ENCODE assay signal across 8 cellular contexts in the genomic region with DNA sequence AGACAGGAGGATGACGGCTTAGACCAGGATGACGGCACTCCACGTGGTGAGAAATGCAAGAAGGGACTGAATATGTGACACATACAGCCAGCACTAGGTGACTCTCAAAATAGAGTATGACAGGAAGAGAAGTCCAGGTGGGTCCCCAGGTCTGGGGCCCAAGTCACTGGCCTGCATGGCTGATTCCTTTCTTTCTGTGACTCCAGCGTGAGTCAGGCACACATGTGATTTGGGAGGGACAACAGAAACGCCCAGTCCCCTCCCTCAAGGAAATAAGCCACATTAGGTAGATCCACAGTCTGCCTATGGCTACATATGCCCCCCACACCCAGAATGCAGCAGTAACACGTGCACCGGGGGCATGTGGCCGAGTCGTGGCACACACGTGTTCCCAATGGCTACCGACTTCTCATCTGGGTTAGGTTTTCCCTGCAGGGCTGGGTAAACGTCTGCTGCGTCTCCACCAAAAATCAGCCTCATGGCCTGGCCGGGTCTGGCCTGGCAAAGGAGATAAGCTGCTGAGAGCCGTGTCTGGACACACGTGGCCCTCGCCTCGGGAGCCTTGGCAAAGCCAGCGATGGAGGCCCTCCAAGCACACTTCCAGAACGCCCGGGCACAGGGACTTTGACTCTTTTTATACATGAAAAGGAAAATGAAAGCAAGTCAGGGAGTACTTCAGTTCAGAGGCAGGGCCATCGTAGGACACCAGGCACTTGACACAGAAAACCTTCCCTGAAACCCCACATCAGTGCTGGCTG. TPM values are rescaled to one million over a fixed set of nuclear protein-coding genes. Genes with fewer than 3 reads are reported as not detected.
A peak's percentile ranks its signal among the peaks of the same experiment; 100 is the strongest.
DNase-seq lines count a peak whose midpoint lies in the region; ATAC-seq and TF ChIP-seq lines count a peak whose summit lies in the region.

No MANE protein-coding gene starts in this region.

- no peaks in the 10 kb centered on the region for H4K20me1 ChIP-seq in H9 (ENCODE audit: control insufficient read depth, insufficient read depth, insufficient read length)

- H3K23ac ChIP-seq in H9 (ENCODE audit: insufficient read length, low read depth, low read length): no peak overlapping the region

- peak overlapping the region in 3 of 8 donors; percentile 66 to 76 (median 66) for H3K27ac Mint-ChIP-seq in CD8-positive, alpha-beta memory T cell
- H3K27ac Mint-ChIP-seq in H9: peak overlapping the region; percentile 74 to 93 (median 79)
- peak overlapping the region; percentile 68 for H3K27ac Mint-ChIP-seq in activated CD8-positive, alpha-beta T cell treated with anti-CD3 and anti-CD28 coated beads, Interleukin-2, amount 10 ng/mL, durations not matched to agents 7 days and 5 days
- peak overlapping the region; percentile 92 for H3K27ac Mint-ChIP-seq in memory B cell

- H3K79me2 ChIP-seq in H9 (ENCODE audit: insufficient read depth, low read length): no peaks in the 10 kb centered on the region

- no peak overlapping the region for H3K4me2 ChIP-seq in H9 (ENCODE audit: insufficient read depth, insufficient read length, low read length)

- CTCF ChIA-PET in CD8-positive, alpha-beta memory T cell (lab: Charles Lee): interaction anchor here (1.0 kb wide), 1 partner anchor 11 kb away, joined by 5 read pairs; no protein-coding TSS in a partner anchor
- CTCF ChIA-PET in activated CD8-positive, alpha-beta T cell treated with anti-CD3 and anti-CD28 coated beads, Interleukin-2, amount 10 ng/mL, durations not matched to agents 7 days and 5 days (lab: Charles Lee): no interaction called here

- H3K36me3 Mint-ChIP-seq in CD8-positive, alpha-beta memory T cell: peaks cover 7 to 78% (median 21%) of the 10 kb centered on the region in 3 donors
- H3K36me3 Mint-ChIP-seq in H9 (ENCODE audit: insufficient read depth in 1 of 3, low read depth in 3 of 3): peaks cover 13 to 38% (median 16%) of the 10 kb centered on the region in 3 experiments
- peaks cover 59% of the 10 kb centered on the region for H3K36me3 Mint-ChIP-seq in activated CD8-positive, alpha-beta T cell treated with anti-CD3 and anti-CD28 coated beads, Interleukin-2, amount 10 ng/mL, durations not matched to agents 7 days and 5 days (ENCODE audit: low read depth)
- H3K36me3 Mint-ChIP-seq in memory B cell: peaks cover 31% of the 10 kb centered on the region

- H2BK20ac ChIP-seq in H9 (ENCODE audit: low read depth, low read length, poor library complexity, severe bottlenecking): no peak overlapping the region

- POLR2A ChIA-PET in CD8-positive, alpha-beta memory T cell (lab: Charles Lee): no interaction called here
- POLR2A ChIA-PET in activated CD8-positive, alpha-beta T cell treated with anti-CD3 and anti-CD28 coated beads, Interleukin-2, amount 10 ng/mL, durations not matched to agents 7 days and 5 days (lab: Charles Lee): no interaction called here

- H3K4me1 ChIP-seq in CD8-positive, alpha-beta memory T cell (ENCODE audit: insufficient read depth, low read length): peaks cover 30% of the 10 kb centered on the region
- peaks cover 7% of the 10 kb centered on the region; the same call in 1 of the 2 replicates for H3K4me1 ChIP-seq in H9 (ENCODE audit: insufficient read depth, low read length)
- no peaks in the 10 kb centered on the region for H3K4me1 ChIP-seq in ovary (ENCODE audit: insufficient read depth)

- DNase-seq in CD8-positive, alpha-beta memory T cell: no peak
- DNase-seq in H9 (no peak), memory B cell (ENCODE audit: low spot score in 2 of 2) (no peak), H4 (ENCODE audit: low spot score) (no peak), NCI-H2227 treated with DMSO at 0.1 percent for 48 hours (lab: John Stamatoyannopoulos, UW) (no peak), ovary (no peak)
- peak; percentile 36 for DNase-seq in activated CD8-positive, alpha-beta T cell treated with anti-CD3 and anti-CD28 coated beads, Interleukin-2, amount 10 ng/mL, durations not matched to agents 7 days and 5 days

- H3K56ac ChIP-seq in H9 (ENCODE audit: insufficient read length, low read depth, low read length): no peak overlapping the region

- H3K27me3 ChIP-seq in CD8-positive, alpha-beta memory T cell (ENCODE audit: insufficient read depth, low read length, poor library complexity, severe bottlenecking): no peaks in the 10 kb centered on the region
- H3K27me3 ChIP-seq in H9 (ENCODE audit: insufficient read depth, low read length) (no peaks in the 10 kb centered on the region), ovary (no peaks in the 10 kb centered on the region)

- no peak overlapping the region for H4K5ac ChIP-seq in H9 (ENCODE audit: insufficient read length, low read depth, low read length)

- no peaks in the 10 kb centered on the region for H3K9me3 ChIP-seq in CD8-positive, alpha-beta memory T cell (ENCODE audit: low read length)
- H3K9me3 ChIP-seq in H9 (ENCODE audit: control insufficient read depth, low read depth, low read length): no peaks in the 10 kb centered on the region
- H3K9me3 ChIP-seq in ovary: no peaks in the 10 kb centered on the region

- H3K4ac ChIP-seq in H9 (ENCODE audit: low read depth, low read length): no peak overlapping the region

- no peak overlapping the region for H3T11ph ChIP-seq in H9 (ENCODE audit: low read length)

- TF ChIP-seq EP300 in ovary (IDR thresholded peaks at IDR 0.05): no peak

- TF ChIP-seq POLR2A in ovary (IDR thresholded peaks at IDR 0.05): no peak

- no peak overlapping the region for H4K8ac ChIP-seq in H9 (replicated peaks; ENCODE audit: insufficient read length, low read depth, low read length)

- peaks cover 2% of the 10 kb centered on the region for H3K79me1 ChIP-seq in H9 (ENCODE audit: insufficient read depth, low read depth, low read length, poor library complexity, severe bottlenecking)

- H3K9me3 Mint-ChIP-seq in CD8-positive, alpha-beta memory T cell: no peaks in the 10 kb centered on the region
- H3K9me3 Mint-ChIP-seq in H9 (no peaks in the 10 kb centered on the region; a peak in 1 of 5 replicates), memory B cell (no peaks in the 10 kb centered on the region)
- H3K9me3 Mint-ChIP-seq in activated CD8-positive, alpha-beta T cell treated with anti-CD3 and anti-CD28 coated beads, Interleukin-2, amount 10 ng/mL, durations not matched to agents 7 days and 5 days (ENCODE audit: insufficient read depth): no peaks in the 10 kb centered on the region

- peak; percentile 60 for ATAC-seq in activated CD8-positive, alpha-beta T cell treated with anti-CD3 and anti-CD28 coated beads, Interleukin-2, amount 10 ng/mL, durations not matched to agents 7 days and 5 days
- ATAC-seq in memory B cell (ENCODE audit: low read depth): no peak
- ATAC-seq in HG02642 (IDR thresholded peaks at IDR 0.05; ENCODE audit: poor library complexity, unreplicated experiment): no peak

- H3K23me2 ChIP-seq in H9 (ENCODE audit: insufficient read length, low read depth, low read length, poor library complexity, severe bottlenecking): no peaks in the 10 kb centered on the region

- H3K9ac ChIP-seq in H9 (ENCODE audit: extremely low read depth, insufficient read length, low read length): no peak overlapping the region

- H3K4me3 ChIP-seq in CD8-positive, alpha-beta memory T cell (ENCODE audit: low read length): no peak overlapping the region
- no peak overlapping the region for H3K4me3 ChIP-seq in ovary

- intact Hi-C loops in ovary (cut with DNase I): no loop called here

- H3K27ac ChIP-seq in CD8-positive, alpha-beta memory T cell (ENCODE audit: low read depth, low read length): no peak overlapping the region
- H3K27ac ChIP-seq in H9 (ENCODE audit: insufficient read length, low read depth, low read length): no peak overlapping the region
- H3K27ac ChIP-seq in ovary: no peak overlapping the region

- peak overlapping the region in 4 of 7 donors; percentile 8 to 41 (median 30) for H3K4me3 Mint-ChIP-seq in CD8-positive, alpha-beta memory T cell
- H3K4me3 Mint-ChIP-seq in H9 (no peak overlapping the region), memory B cell (peak overlapping the region; percentile 67)
- peak overlapping the region; percentile 25 for H3K4me3 Mint-ChIP-seq in activated CD8-positive, alpha-beta T cell treated with anti-CD3 and anti-CD28 coated beads, Interleukin-2, amount 10 ng/mL, durations not matched to agents 7 days and 5 days

- H2BK5ac ChIP-seq in H9 (ENCODE audit: insufficient read length, low read length): no peak overlapping the region

- H4K91ac ChIP-seq in H9 (ENCODE audit: insufficient read length, low read depth, low read length): no peak overlapping the region

- TF ChIP-seq CTCF in H9 (conservative IDR thresholded peaks at IDR 0.05) (no peak), ovary (IDR thresholded peaks at IDR 0.05) (no peak)

- no peak overlapping the region for H3K18ac ChIP-seq in H9 (ENCODE audit: insufficient read length, low read depth, low read length)

- H2BK12ac ChIP-seq in H9 (ENCODE audit: insufficient read length, low read depth, low read length): no peak overlapping the region

- peaks cover 49 to 91% (median 67%) of the 10 kb centered on the region in 3 donors for H3K4me1 Mint-ChIP-seq in CD8-positive, alpha-beta memory T cell
- H3K4me1 Mint-ChIP-seq in H9 (peaks cover 55 to 68% of the 10 kb centered on the region in 2 experiments), memory B cell (peaks cover 55% of the 10 kb centered on the region)
- H3K4me1 Mint-ChIP-seq in activated CD8-positive, alpha-beta T cell treated with anti-CD3 and anti-CD28 coated beads, Interleukin-2, amount 10 ng/mL, durations not matched to agents 7 days and 5 days (ENCODE audit: low read depth): peaks cover 57% of the 10 kb centered on the region

- no peaks in the 10 kb centered on the region for H3K27me3 Mint-ChIP-seq in CD8-positive, alpha-beta memory T cell
- H3K27me3 Mint-ChIP-seq in H9 (ENCODE audit: low read depth): no peaks in the 10 kb centered on the region
- H3K27me3 Mint-ChIP-seq in activated CD8-positive, alpha-beta T cell treated with anti-CD3 and anti-CD28 coated beads, Interleukin-2, amount 10 ng/mL, durations not matched to agents 7 days and 5 days (ENCODE audit: low read depth): no peaks in the 10 kb centered on the region
- H3K27me3 Mint-ChIP-seq in memory B cell: no peaks in the 10 kb centered on the region

- no CpG with 5 or more reads among the region's 22 CpGs for WGBS in H9 (ENCODE audit: extremely low coverage, insufficient read length, low lambda C conversion rate)
- WGBS in ovary, 3 donors: 71 to 87% (median 78%) methylated on average over 22 of the region's 22 CpGs

- no peak overlapping the region for H2BK120ac ChIP-seq in H9 (ENCODE audit: low read depth, low read length, poor library complexity, severe bottlenecking)

- H3K14ac ChIP-seq in H9 (ENCODE audit: insufficient read depth, low read length): no peak overlapping the region; the same call in 1 of the 2 replicates

- H2AFZ ChIP-seq in H9 (ENCODE audit: low read length): no peak overlapping the region

- H3K36me3 ChIP-seq in CD8-positive, alpha-beta memory T cell (ENCODE audit: insufficient read depth, low read length): no peaks in the 10 kb centered on the region
- H3K36me3 ChIP-seq in ovary: no peaks in the 10 kb centered on the region

- no peak overlapping the region for H2BK15ac ChIP-seq in H9 (ENCODE audit: low read depth, low read length)

- H2AK5ac ChIP-seq in H9 (ENCODE audit: insufficient read length, low read length): no peak overlapping the region

RNA-seq across cellular contexts. Expression of a gene that starts 19.3 kb away (rescaled TPM):
- 10 to 100 TPM; 36.4 to 46.2 TPM for total RNA-seq in CD8-positive, alpha-beta memory T cell
- 63.7 TPM for polyA plus RNA-seq in CD8-positive, alpha-beta memory T cell
- 44.5 and 48.3 TPM in 2 replicates for total RNA-seq in H9 (2021)
- 10 to 100 TPM; 62.3 to 65.5 TPM for total RNA-seq in activated CD8-positive, alpha-beta T cell treated with anti-CD3 and anti-CD28 coated beads, Interleukin-2, amount 10 ng/mL, durations not matched to agents 7 days and 5 days
- 164 and 167 TPM in 2 replicates for total RNA-seq in H4 (2014; rRNA removed; shearing (Covaris generic))
- total RNA-seq in ovary: 10 to 100 TPM in 3 of 7 donors, 1 to 10 TPM in 4; 5.0 to 27.7 (median 8.3) TPM
- 10 to 100 TPM in 1 of 2 donors, 1 to 10 TPM in 1; 4.4 to 19.2 TPM for polyA plus RNA-seq in ovary

Comparison
In these comparisons a context has a peak if more than half of its experiments do, and no peak if none do; other contexts are left out.
1. H3K4me3 Mint-ChIP-seq: peak in CD8-positive, alpha-beta memory T cell (4 of 7), activated CD8-positive, alpha-beta T cell treated with anti-CD3 and anti-CD28 coated beads, Interleukin-2, amount 10 ng/mL, durations not matched to agents 7 days and 5 days (single experiment) and memory B cell (single experiment); none in H9 (0 of 2).